ENCODE assay signal across 1 cellular context in the genomic region with DNA sequence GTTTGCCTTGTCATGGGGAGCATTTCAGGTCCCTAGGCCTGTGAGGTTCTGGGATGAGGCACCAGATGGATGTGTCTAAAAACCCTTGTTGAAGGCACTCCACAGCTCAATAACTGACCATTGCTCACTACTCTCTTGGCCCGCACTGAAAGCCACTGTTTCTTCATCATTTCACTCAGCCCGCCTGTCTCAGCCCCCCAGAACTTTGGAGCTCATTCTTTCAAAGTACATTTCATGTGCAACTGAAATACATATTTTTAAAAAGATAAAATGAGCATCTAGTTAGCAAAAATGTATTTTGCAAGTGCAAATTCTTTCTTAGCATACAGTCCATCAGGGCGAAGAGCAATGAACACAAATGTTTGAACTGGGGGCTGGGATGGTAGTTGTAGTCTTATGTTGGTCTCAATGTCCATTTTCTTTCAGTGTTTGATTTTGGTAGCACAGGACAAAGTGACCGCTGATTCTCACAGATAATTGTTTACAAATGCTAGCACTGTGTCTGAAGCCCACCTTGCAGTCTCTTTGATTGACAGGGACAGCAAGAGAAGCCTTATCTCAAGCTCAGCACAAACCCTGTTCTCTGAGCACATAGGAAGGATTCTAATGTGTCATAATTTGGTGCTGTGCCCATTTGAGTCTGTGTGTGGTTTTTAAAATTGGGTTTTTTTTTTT.
TF ChIP-seq lines count a peak whose summit lies in the region.

No MANE protein-coding gene starts in this region.

TF ChIP-seq in K562, 482 proteins besides CTCF, POLR2A, EP300 and RAD21:
- no peak for TF ChIP-seq NEUROD1 (IDR thresholded peaks at IDR 0.05; ENCODE audit: borderline replicate concordance, low read depth, low read length, partially characterized antibody)
- peak; percentile 53 for TF ChIP-seq ZFP36 (IDR thresholded peaks at IDR 0.05; ENCODE audit: low read depth, low read length, partially characterized antibody)
- TF ChIP-seq CBFA2T2 (conservative IDR thresholded peaks at IDR 0.05): no peak
- TF ChIP-seq, protein P1, sequence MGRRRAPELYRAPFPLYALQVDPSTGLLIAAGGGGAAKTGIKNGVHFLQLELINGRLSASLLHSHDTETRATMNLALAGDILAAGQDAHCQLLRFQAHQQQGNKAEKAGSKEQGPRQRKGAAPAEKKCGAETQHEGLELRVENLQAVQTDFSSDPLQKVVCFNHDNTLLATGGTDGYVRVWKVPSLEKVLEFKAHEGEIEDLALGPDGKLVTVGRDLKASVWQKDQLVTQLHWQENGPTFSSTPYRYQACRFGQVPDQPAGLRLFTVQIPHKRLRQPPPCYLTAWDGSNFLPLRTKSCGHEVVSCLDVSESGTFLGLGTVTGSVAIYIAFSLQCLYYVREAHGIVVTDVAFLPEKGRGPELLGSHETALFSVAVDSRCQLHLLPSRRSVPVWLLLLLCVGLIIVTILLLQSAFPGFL (CRISPR knock-in tag; IDR thresholded peaks at IDR 0.05): no peak
- peak; percentile 96 for TF ChIP-seq PKNOX1 (IDR thresholded peaks at IDR 0.05)
- no peak for TF ChIP-seq NFE2 (IDR thresholded peaks at IDR 0.05; ENCODE audit: low read depth)
- 0 out of 2 replicates have a peak, but pooled peaks have one; percentile 40 for TF ChIP-seq PBX2 (CRISPR knock-in tag; IDR thresholded peaks at IDR 0.05; ENCODE audit: low read depth)
- TF ChIP-seq PBX2 (tag; conservative IDR thresholded peaks at IDR 0.05; ENCODE audit: low read depth): peak; percentile 71
- TF ChIP-seq, protein P2, sequence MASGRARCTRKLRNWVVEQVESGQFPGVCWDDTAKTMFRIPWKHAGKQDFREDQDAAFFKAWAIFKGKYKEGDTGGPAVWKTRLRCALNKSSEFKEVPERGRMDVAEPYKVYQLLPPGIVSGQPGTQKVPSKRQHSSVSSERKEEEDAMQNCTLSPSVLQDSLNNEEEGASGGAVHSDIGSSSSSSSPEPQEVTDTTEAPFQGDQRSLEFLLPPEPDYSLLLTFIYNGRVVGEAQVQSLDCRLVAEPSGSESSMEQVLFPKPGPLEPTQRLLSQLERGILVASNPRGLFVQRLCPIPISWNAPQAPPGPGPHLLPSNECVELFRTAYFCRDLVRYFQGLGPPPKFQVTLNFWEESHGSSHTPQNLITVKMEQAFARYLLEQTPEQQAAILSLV (tag; IDR thresholded peaks at IDR 0.05): no peak
- TF ChIP-seq SRSF1 (IDR thresholded peaks at IDR 0.05; ENCODE audit: low read depth, low read length): no peak
- TF ChIP-seq NR2F6 (CRISPR knock-in tag; IDR thresholded peaks at IDR 0.05): no peak
- peak; percentile 31; the same call in 1 of the 2 replicates for TF ChIP-seq MAFG (tag; conservative IDR thresholded peaks at IDR 0.05)
- TF ChIP-seq, protein P3, sequence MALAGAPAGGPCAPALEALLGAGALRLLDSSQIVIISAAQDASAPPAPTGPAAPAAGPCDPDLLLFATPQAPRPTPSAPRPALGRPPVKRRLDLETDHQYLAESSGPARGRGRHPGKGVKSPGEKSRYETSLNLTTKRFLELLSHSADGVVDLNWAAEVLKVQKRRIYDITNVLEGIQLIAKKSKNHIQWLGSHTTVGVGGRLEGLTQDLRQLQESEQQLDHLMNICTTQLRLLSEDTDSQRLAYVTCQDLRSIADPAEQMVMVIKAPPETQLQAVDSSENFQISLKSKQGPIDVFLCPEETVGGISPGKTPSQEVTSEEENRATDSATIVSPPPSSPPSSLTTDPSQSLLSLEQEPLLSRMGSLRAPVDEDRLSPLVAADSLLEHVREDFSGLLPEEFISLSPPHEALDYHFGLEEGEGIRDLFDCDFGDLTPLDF (CRISPR knock-in tag; IDR thresholded peaks at IDR 0.05): no peak
- peak; percentile 70 for TF ChIP-seq MEIS2 (IDR thresholded peaks at IDR 0.05; ENCODE audit: partially characterized antibody)
- TF ChIP-seq IRF2 (CRISPR knock-in tag; IDR thresholded peaks at IDR 0.05): no peak
- no peak for TF ChIP-seq NCOA2 (IDR thresholded peaks at IDR 0.05; ENCODE audit: partially characterized antibody in 2 of 2)
- TF ChIP-seq TOE1 (IDR thresholded peaks at IDR 0.05; ENCODE audit: borderline replicate concordance): no peak
- no peak for TF ChIP-seq TOE1 (CRISPR knock-in tag; IDR thresholded peaks at IDR 0.05; ENCODE audit: borderline replicate concordance, low read depth)
- TF ChIP-seq DPF2 (IDR thresholded peaks at IDR 0.05): 0 out of 2 replicates have a peak, but pooled peaks have one; percentile 24
- TF ChIP-seq ETS1 (conservative IDR thresholded peaks at IDR 0.05; ENCODE audit: control insufficient read depth, low read depth, low read length): no peak
- TF ChIP-seq RBM25 (IDR thresholded peaks at IDR 0.05; ENCODE audit: low read depth, low read length, severe bottlenecking): peak; percentile 52
- TF ChIP-seq CBFA2T3 (IDR thresholded peaks at IDR 0.05): peak; percentile 42; the same call in 1 of the 2 replicates
- 0 out of 2 replicates have a peak, but pooled peaks have one; percentile 33 for TF ChIP-seq NFIC (IDR thresholded peaks at IDR 0.05)
- TF ChIP-seq CHD4 (IDR thresholded peaks at IDR 0.05; ENCODE audit: insufficient read depth, insufficient replicate concordance, low read depth, low read length, poor library complexity, severe bottlenecking): no peak
- no peak for TF ChIP-seq SAFB (IDR thresholded peaks at IDR 0.05; ENCODE audit: borderline replicate concordance, low read depth, low read length)
- TF ChIP-seq KAT7 (CRISPR knock-in tag; IDR thresholded peaks at IDR 0.05; ENCODE audit: borderline replicate concordance): no peak
- TF ChIP-seq NFYB (IDR thresholded peaks at IDR 0.05; ENCODE audit: extremely low read depth, insufficient read length): no peak
